Comparison of ENCODE assay signal across 13 cellular contexts in genomic region chr7:150365673-150366398, GRCh38. TPM values are rescaled to one million over a fixed set of nuclear protein-coding genes. Genes with fewer than 3 reads are reported as not detected.
A peak's percentile ranks its signal among the peaks of the same experiment; 100 is the strongest.
DNase-seq lines count a peak whose midpoint lies in the region; ATAC-seq lines count a peak whose summit lies in the region.
"Had no signal": no experiment of that assay in that cellular context is flagged by ENCODE, and none has a peak within 500 bp of the region (broad histone marks: within the 10 kb centered on the region; RNA-seq: fewer than 3 reads in every experiment).

No MANE protein-coding gene starts in this region.

- H3K4me1 ChIP-seq in iPS-20b (ENCODE audit: insufficient read depth, low read length): peaks cover 39% of the 10 kb centered on the region

- H3K9me3 Mint-ChIP-seq in activated naive CD4-positive, alpha-beta T cell treated with anti-CD3 and anti-CD28 coated beads, Interleukin-2, amount 10 ng/mL, durations not matched to agents 7 days and 5 days: no peaks in the 10 kb centered on the region
- H3K9me3 Mint-ChIP-seq in activated naive CD4-positive, alpha-beta T cell treated with anti-CD3 and anti-CD28 coated beads, Interleukin-2, amount 50 U/mL, for 72 hours: no peaks in the 10 kb centered on the region

- H3K9ac ChIP-seq in iPS-20b (ENCODE audit: low read depth, low read length): peak overlapping the region; percentile 39; the same call in 1 of the 2 replicates

- no peak for DNase-seq in activated naive CD4-positive, alpha-beta T cell treated with anti-CD3 and anti-CD28 coated beads, Interleukin-2, amount 10 ng/mL, durations not matched to agents 7 days and 5 days
- DNase-seq in activated naive CD4-positive, alpha-beta T cell treated with anti-CD3 and anti-CD28 coated beads, Interleukin-2, amount 50 U/mL, for 72 hours (ENCODE audit: low spot score in 2 of 2): no peak
- DNase-seq in SIG-M5 (lab: John Stamatoyannopoulos, UW) (peak; percentile 84), DMS153 (lab: John Stamatoyannopoulos, UW) (no peak)
- DNase-seq: left lung, right cardiac atrium had no signal

- peaks cover 5% of the 10 kb centered on the region for H3K36me3 Mint-ChIP-seq in activated naive CD4-positive, alpha-beta T cell treated with anti-CD3 and anti-CD28 coated beads, Interleukin-2, amount 10 ng/mL, durations not matched to agents 7 days and 5 days
- H3K36me3 Mint-ChIP-seq in activated naive CD4-positive, alpha-beta T cell treated with anti-CD3 and anti-CD28 coated beads, Interleukin-2, amount 50 U/mL, for 72 hours: peaks cover 0 to 5% of the 10 kb centered on the region in 2 donors

- CTCF ChIA-PET in activated naive CD4-positive, alpha-beta T cell treated with anti-CD3 and anti-CD28 coated beads, Interleukin-2, amount 10 ng/mL, durations not matched to agents 7 days and 5 days (lab: Charles Lee): interaction anchor here (1.2 to 2.0 kb wide), 2 partner anchors 8 to 12 kb away, joined by 5 read pairs; no protein-coding TSS in a partner anchor

- peaks cover 13% of the 10 kb centered on the region for H3K36me3 ChIP-seq in iPS-20b (ENCODE audit: insufficient read depth, low read depth, low read length)

- no peak for ATAC-seq in activated naive CD4-positive, alpha-beta T cell treated with anti-CD3 and anti-CD28 coated beads, Interleukin-2, amount 50 U/mL, for 72 hours
- ATAC-seq in HG03342 (IDR thresholded peaks at IDR 0.05; ENCODE audit: unreplicated experiment): no peak
- no peak for ATAC-seq in HG03025 (IDR thresholded peaks at IDR 0.05; ENCODE audit: low FRiP score, unreplicated experiment)
- no peak for ATAC-seq in HG03460 (IDR thresholded peaks at IDR 0.05; ENCODE audit: unreplicated experiment)
- ATAC-seq: left lung, right cardiac atrium had no signal

- H3K27ac ChIP-seq in iPS-20b (ENCODE audit: low read length): no peak overlapping the region

- peaks cover 7% of the 10 kb centered on the region for H3K27me3 Mint-ChIP-seq in activated naive CD4-positive, alpha-beta T cell treated with anti-CD3 and anti-CD28 coated beads, Interleukin-2, amount 10 ng/mL, durations not matched to agents 7 days and 5 days

- peak overlapping the region; percentile 28 for H3K27ac Mint-ChIP-seq in activated naive CD4-positive, alpha-beta T cell treated with anti-CD3 and anti-CD28 coated beads, Interleukin-2, amount 10 ng/mL, durations not matched to agents 7 days and 5 days
- peak overlapping the region in 1 of 2 donors; percentile 50 for H3K27ac Mint-ChIP-seq in activated naive CD4-positive, alpha-beta T cell treated with anti-CD3 and anti-CD28 coated beads, Interleukin-2, amount 50 U/mL, for 72 hours

- no peak overlapping the region for H3K4me3 Mint-ChIP-seq in activated naive CD4-positive, alpha-beta T cell treated with anti-CD3 and anti-CD28 coated beads, Interleukin-2, amount 10 ng/mL, durations not matched to agents 7 days and 5 days

- no peak overlapping the region for H3K4me3 ChIP-seq in iPS-20b (ENCODE audit: low read length)
- H3K4me3 ChIP-seq: left lung had no signal

- H3K9me3 ChIP-seq in iPS-20b (ENCODE audit: insufficient read depth, low read depth, low read length): no peaks in the 10 kb centered on the region
- H3K9me3 ChIP-seq: left lung had no signal

- H3K4me1 Mint-ChIP-seq in activated naive CD4-positive, alpha-beta T cell treated with anti-CD3 and anti-CD28 coated beads, Interleukin-2, amount 10 ng/mL, durations not matched to agents 7 days and 5 days: peaks cover 61% of the 10 kb centered on the region

- H3K27me3 ChIP-seq in iPS-20b (ENCODE audit: insufficient read depth, low read length): no peaks in the 10 kb centered on the region
- H3K27me3 ChIP-seq: left lung had no signal

RNA-seq across cellular contexts. Expression of gene REPIN1, which starts 2.8 kb away (rescaled TPM):
- total RNA-seq in activated naive CD4-positive, alpha-beta T cell treated with anti-CD3 and anti-CD28 coated beads, Interleukin-2, amount 50 U/mL, for 72 hours: 10 to 100 TPM; 57.1 to 77.4 TPM

RNA-seq across cellular contexts. Expression of gene ZNF775, which starts 13.3 kb away (rescaled TPM):
- total RNA-seq in activated naive CD4-positive, alpha-beta T cell treated with anti-CD3 and anti-CD28 coated beads, Interleukin-2, amount 50 U/mL, for 72 hours: 1 to 10 TPM; 4.4 to 5.0 TPM

RNA-seq across cellular contexts. Expression of gene RARRES2, which starts 24.4 kb away (rescaled TPM):
- total RNA-seq in activated naive CD4-positive, alpha-beta T cell treated with anti-CD3 and anti-CD28 coated beads, Interleukin-2, amount 50 U/mL, for 72 hours: under 1 TPM in 1 of 2 donors, not detected in 1; 0.12 TPM
- total RNA-seq: A673; activated CD8-positive, alpha-beta memory T cell treated with anti-CD3 and anti-CD28 coated beads for 36 hours; SK-MEL-5 had no signal

RNA-seq across cellular contexts. Expression of gene ACTR3C, which starts 42.5 kb away (rescaled TPM):
- total RNA-seq in activated naive CD4-positive, alpha-beta T cell treated with anti-CD3 and anti-CD28 coated beads, Interleukin-2, amount 50 U/mL, for 72 hours: 1 to 10 TPM; 2.3 to 5.8 TPM
- total RNA-seq: SK-MEL-5 had no signal

RNA-seq across cellular contexts. Expression of gene LRRC61, which starts 42.7 kb away (rescaled TPM):
- total RNA-seq in activated naive CD4-positive, alpha-beta T cell treated with anti-CD3 and anti-CD28 coated beads, Interleukin-2, amount 50 U/mL, for 72 hours: 10 to 100 TPM; 10.8 to 22.3 TPM
- total RNA-seq: SK-MEL-5 had no signal
